8 cellular contexts compared by ENCODE assay signal in genomic region chr3:128051837-128052766, GRCh38. TPM values are rescaled to one million over a fixed set of nuclear protein-coding genes. Genes with fewer than 3 reads are reported as not detected.
DNase-seq lines count a peak whose midpoint lies in the region; ATAC-seq and TF ChIP-seq lines count a peak whose summit lies in the region.

Gene SEC61A1 (plus strand): TSS chr3:128052437. CDS start chr3:128052553, 116 bp downstream.

- ATAC-seq in HG03442 (IDR thresholded peaks at IDR 0.05; ENCODE audit: unreplicated experiment): peak; percentile 93

- H3K4me3 Mint-ChIP-seq in chondrocyte (ENCODE audit: unreplicated experiment): peak within 1 kb of the TSS; percentile 92

- no peaks in the 10 kb centered on the region for H3K27me3 Mint-ChIP-seq in chondrocyte (ENCODE audit: low read depth)

- DNase-seq in Ammon's horn (ENCODE audit: low spot score) (peak; percentile 91), GM19238 (ENCODE audit: insufficient read length, low spot score) (peak; percentile 99), NCI-H510A treated with DMSO at 0.1 percent for 48 hours (lab: John Stamatoyannopoulos, UW) (peak; percentile 61), chondrocyte (ENCODE audit: low spot score) (peak; percentile 98), kidney glomerular epithelial cell (lab: John Stamatoyannopoulos, UW) (peak; percentile 84)
- DNase-seq in activated CD4-positive, alpha-beta T cell treated with anti-CD3 and anti-CD28 coated beads for 24 hours (ENCODE audit: low read depth in 2 of 2): peak; percentile 90 to 92
- DNase-seq in stimulated activated CD4-positive, alpha-beta T cell treated with anti-CD3 and anti-CD28 coated beads, Interleukin-15, amount 100 ng/mL, for 48 hours (ENCODE audit: low read depth in 2 of 2): peak; percentile 89 to 94

- no peaks in the 10 kb centered on the region for H3K9me3 Mint-ChIP-seq in chondrocyte (ENCODE audit: low read depth)

- no peak for TF ChIP-seq CTCF in chondrocyte (IDR thresholded peaks at IDR 0.05)

- H3K4me1 Mint-ChIP-seq in chondrocyte (ENCODE audit: low read depth): peaks cover 47% of the 10 kb centered on the region

- peaks cover 31% of the 10 kb centered on the region for H3K36me3 Mint-ChIP-seq in chondrocyte (ENCODE audit: low read depth)

- H3K27ac Mint-ChIP-seq in chondrocyte (ENCODE audit: unreplicated experiment): peak within 1 kb of the TSS; percentile 99

RNA-seq across cellular contexts. Expression of gene SEC61A1, which starts in this region (rescaled TPM):
- 353 to 419 TPM (median 388 TPM) in 3 replicates for total RNA-seq in chondrocyte

Comparison
In these comparisons a context has a peak if more than half of its experiments do, and no peak if none do; other contexts are left out.
1. Peak in every context shown above with its lines: DNase-seq and ATAC-seq.